14 cellular contexts compared by ENCODE assay signal in genomic region chr22:17537155-17537554, GRCh38. TPM values are rescaled to one million over a fixed set of nuclear protein-coding genes. Genes with fewer than 3 reads are reported as not detected.
"Had no signal": no experiment of that assay in that cellular context is flagged by ENCODE, and none has a peak within 500 bp of the region (broad histone marks: within the 10 kb centered on the region; RNA-seq: fewer than 3 reads in every experiment).

No MANE protein-coding gene starts in this region.

- H3K27ac ChIP-seq: colonic mucosa, foreskin keratinocyte, heart left ventricle, WERI-Rb-1 had no signal

- H3K4me3 ChIP-seq: colonic mucosa, heart left ventricle had no signal

- H3K27me3 ChIP-seq: colonic mucosa, heart left ventricle had no signal

- H3K9me3 ChIP-seq: colonic mucosa, heart left ventricle had no signal

- ATAC-seq: foreskin keratinocyte; heart left ventricle; naive thymus-derived CD8-positive, alpha-beta T cell; stimulated activated memory B cell treated with anti-CD40 and anti-IgM and Interleukin-4, amounts not matched to agents 10 μg/mL and 1 μg/mL and 100 μg/mL, for 72 hours; T-helper 17 cell had no signal

- H3K36me3 ChIP-seq: colonic mucosa, WERI-Rb-1 had no signal

- H3K4me1 ChIP-seq: colonic mucosa, foreskin keratinocyte, heart left ventricle had no signal

- DNase-seq: activated CD4-positive, alpha-beta memory T cell treated with anti-CD3 and anti-CD28 coated beads, Interleukin-2, amount 10 ng/mL, durations not matched to agents 7 days and 5 days; activated CD4-positive, alpha-beta T cell treated with anti-CD3 and anti-CD28 coated beads for 4 hours; activated naive CD4-positive, alpha-beta T cell treated with anti-CD3 and anti-CD28 coated beads, Interleukin-2, amount 10 ng/mL, durations not matched to agents 7 days and 5 days; activated T-cell treated with anti-CD3 and anti-CD28 coated beads, Interleukin-2, amount 50 U/mL, for 24 hours; central memory CD4-positive, alpha-beta T cell; colonic mucosa; foreskin keratinocyte; heart left ventricle; naive thymus-derived CD8-positive, alpha-beta T cell; retina; stimulated activated CD4-positive, alpha-beta T cell treated with anti-CD3 and anti-CD28 coated beads, Interleukin-2, amount 100 ng/mL, for 48 hours; T-helper 17 cell; WERI-Rb-1 had no signal

RNA-seq across cellular contexts. Expression of gene SLC25A18, which starts 26.1 kb away (rescaled TPM):
- total RNA-seq: activated CD4-positive, alpha-beta memory T cell treated with anti-CD3 and anti-CD28 coated beads, Interleukin-2, amount 10 ng/mL, durations not matched to agents 7 days and 5 days; colonic mucosa; foreskin keratinocyte; naive thymus-derived CD8-positive, alpha-beta T cell; T-helper 17 cell had no signal
- polyA plus RNA-seq: foreskin keratinocyte; naive thymus-derived CD8-positive, alpha-beta T cell had no signal
